17 cellular contexts compared by ENCODE assay signal in genomic region chr6:138948780-138949179, GRCh38. TPM values are rescaled to one million over a fixed set of nuclear protein-coding genes. Genes with fewer than 3 reads are reported as not detected.
DNase-seq lines count a peak whose midpoint lies in the region; ATAC-seq and TF ChIP-seq lines count a peak whose summit lies in the region.
"Had no signal": no experiment of that assay in that cellular context is flagged by ENCODE, and none has a peak within 500 bp of the region (broad histone marks: within the 10 kb centered on the region; RNA-seq: fewer than 3 reads in every experiment).

No MANE protein-coding gene starts in this region.

- H3K27me3 ChIP-seq in thyroid gland, result no peaks in the 10 kb centered on the region
- H3K27me3 ChIP-seq: left lung had no signal

- WGBS in thyroid gland, 2 donors, result 92 to 98% methylated on average over 1 of the region's 1 CpG

- peaks cover 15% of the 10 kb centered on the region for H3K36me3 Mint-ChIP-seq in progenitor cell of endocrine pancreas (ENCODE audit: insufficient read depth)
- peaks cover 44% of the 10 kb centered on the region for H3K36me3 Mint-ChIP-seq in stimulated activated memory B cell treated with anti-CD40 and anti-IgM and Interleukin-4, amounts not matched to agents 10 μg/mL and 1 μg/mL and 100 μg/mL, for 72 hours

- no peak overlapping the region for H3K27ac ChIP-seq in thyroid gland
- H3K27ac ChIP-seq: left lung had no signal

- H3K27me3 Mint-ChIP-seq in progenitor cell of endocrine pancreas, result no peaks in the 10 kb centered on the region
- H3K27me3 Mint-ChIP-seq in stimulated activated memory B cell treated with anti-CD40 and anti-IgM and Interleukin-4, amounts not matched to agents 10 μg/mL and 1 μg/mL and 100 μg/mL, for 72 hours, result no peaks in the 10 kb centered on the region
- H3K27me3 Mint-ChIP-seq: dendritic cell treated with granulocyte-macrophage colony-stimulating factor and Interleukin-4, amounts not matched to agents 40 ng/mL and 50 ng/mL, for 4 days; stimulated activated naive B cell treated with anti-CD40 and anti-IgM and Interleukin-4, amounts not matched to agents 10 μg/mL and 1 μg/mL and 100 μg/mL, for 72 hours had no signal

- ATAC-seq in Right ventricle myocardium superior (ENCODE audit: poor library complexity), result peak; percentile 32
- ATAC-seq in left cardiac atrium, result no peak
- ATAC-seq in esophagus mucosa, result peak; percentile 17
- ATAC-seq in stimulated activated memory B cell treated with anti-CD40 and anti-IgM and Interleukin-4, amounts not matched to agents 10 μg/mL and 1 μg/mL and 100 μg/mL, for 72 hours, result no peak
- ATAC-seq: left lung; sciatic nerve; stimulated activated naive B cell treated with anti-CD40 and anti-IgM and Interleukin-4, amounts not matched to agents 10 μg/mL and 1 μg/mL and 100 μg/mL, for 72 hours had no signal

- TF ChIP-seq CTCF in progenitor cell of endocrine pancreas (IDR thresholded peaks at IDR 0.05; ENCODE audit: unreplicated experiment) (peak; percentile 17), thyroid gland (IDR thresholded peaks at IDR 0.05) (no peak)

- peaks cover 7% of the 10 kb centered on the region for H3K4me1 Mint-ChIP-seq in progenitor cell of endocrine pancreas (ENCODE audit: low read depth)
- H3K4me1 Mint-ChIP-seq in stimulated activated memory B cell treated with anti-CD40 and anti-IgM and Interleukin-4, amounts not matched to agents 10 μg/mL and 1 μg/mL and 100 μg/mL, for 72 hours, result peaks cover 40% of the 10 kb centered on the region

- no peak overlapping the region for H3K4me3 Mint-ChIP-seq in progenitor cell of endocrine pancreas (ENCODE audit: low read depth)
- no peak overlapping the region for H3K4me3 Mint-ChIP-seq in stimulated activated memory B cell treated with anti-CD40 and anti-IgM and Interleukin-4, amounts not matched to agents 10 μg/mL and 1 μg/mL and 100 μg/mL, for 72 hours
- H3K4me3 Mint-ChIP-seq: dendritic cell treated with granulocyte-macrophage colony-stimulating factor and Interleukin-4, amounts not matched to agents 40 ng/mL and 50 ng/mL, for 4 days; stimulated activated naive B cell treated with anti-CD40 and anti-IgM and Interleukin-4, amounts not matched to agents 10 μg/mL and 1 μg/mL and 100 μg/mL, for 72 hours; T-helper 1 cell treated with Interleukin-12 subunit alpha and Interleukin-12 subunit beta and Interleukin-4 antibody, amounts not matched to agents 30 μg/mL and 1 μg/mL, for 36 hours had no signal

- TF ChIP-seq POLR2A in thyroid gland (IDR thresholded peaks at IDR 0.05), result no peak

- no peaks in the 10 kb centered on the region for H3K9me3 ChIP-seq in thyroid gland
- H3K9me3 ChIP-seq: left lung had no signal

- peaks cover 0 to 4% of the 10 kb centered on the region in 2 donors for H3K36me3 ChIP-seq in thyroid gland

- DNase-seq in Right ventricle myocardium superior, result no peak
- no peak for DNase-seq in left cardiac atrium
- DNase-seq in NCI-H69 (lab: John Stamatoyannopoulos, UW), result peak; percentile 36
- no peak for DNase-seq in progenitor cell of endocrine pancreas (ENCODE audit: low spot score, unreplicated experiment)
- DNase-seq in thyroid gland, result no peak
- DNase-seq in ureter (ENCODE audit: low spot score), result no peak
- DNase-seq: GOT3; left lung; NCI-H748 treated with DMSO at 0.1 percent for 48 hours; OCI-M1; SIG-M5; stimulated activated naive B cell treated with anti-CD40 and anti-IgM and Interleukin-4, amounts not matched to agents 10 μg/mL and 1 μg/mL and 100 μg/mL, for 72 hours had no signal

- intact Hi-C loops in Right ventricle myocardium superior (cut with DNase I) (no loop called here), left cardiac atrium (cut with DNase I) (no loop called here), thyroid gland (cut with DNase I) (no loop called here)

- H3K9me3 Mint-ChIP-seq in progenitor cell of endocrine pancreas (ENCODE audit: low read depth), result no peaks in the 10 kb centered on the region
- no peaks in the 10 kb centered on the region for H3K9me3 Mint-ChIP-seq in stimulated activated memory B cell treated with anti-CD40 and anti-IgM and Interleukin-4, amounts not matched to agents 10 μg/mL and 1 μg/mL and 100 μg/mL, for 72 hours

- H3K27ac Mint-ChIP-seq in progenitor cell of endocrine pancreas, result no peak overlapping the region
- H3K27ac Mint-ChIP-seq in stimulated activated memory B cell treated with anti-CD40 and anti-IgM and Interleukin-4, amounts not matched to agents 10 μg/mL and 1 μg/mL and 100 μg/mL, for 72 hours, result no peak overlapping the region
- H3K27ac Mint-ChIP-seq: dendritic cell treated with granulocyte-macrophage colony-stimulating factor and Interleukin-4, amounts not matched to agents 40 ng/mL and 50 ng/mL, for 4 days; stimulated activated naive B cell treated with anti-CD40 and anti-IgM and Interleukin-4, amounts not matched to agents 10 μg/mL and 1 μg/mL and 100 μg/mL, for 72 hours; T-helper 1 cell treated with Interleukin-12 subunit alpha and Interleukin-12 subunit beta and Interleukin-4 antibody, amounts not matched to agents 30 μg/mL and 1 μg/mL, for 36 hours had no signal

- H3K4me1 ChIP-seq in thyroid gland, result no peaks in the 10 kb centered on the region

- no peak overlapping the region for H3K4me3 ChIP-seq in thyroid gland (replicated peaks in 1 of 3)
- H3K4me3 ChIP-seq: left lung had no signal

RNA-seq across cellular contexts. Expression of gene REPS1, which starts 39.3 kb away (rescaled TPM):
- total RNA-seq in Right ventricle myocardium superior (31.0 TPM), left cardiac atrium (10 to 100 TPM; 29.0 to 36.3 TPM), esophagus mucosa (42.2 TPM), progenitor cell of endocrine pancreas (60.3 and 64.3 TPM in 2 replicates), thyroid gland (10 to 100 TPM; 51.5 to 93.9 (median 66.1) TPM), ureter (89.5 TPM)

Comparison
In these comparisons a context has a peak if more than half of its experiments do, and no peak if none do; other contexts are left out.
1. ATAC-seq: peak in Right ventricle myocardium superior (single experiment) and esophagus mucosa (single experiment); none in left cardiac atrium (0 of 2) and stimulated activated memory B cell treated with anti-CD40 and anti-IgM and Interleukin-4, amounts not matched to agents 10 μg/mL and 1 μg/mL and 100 μg/mL, for 72 hours (single experiment).